Comparison of ENCODE assay signal across 1 cellular context in the genomic region with DNA sequence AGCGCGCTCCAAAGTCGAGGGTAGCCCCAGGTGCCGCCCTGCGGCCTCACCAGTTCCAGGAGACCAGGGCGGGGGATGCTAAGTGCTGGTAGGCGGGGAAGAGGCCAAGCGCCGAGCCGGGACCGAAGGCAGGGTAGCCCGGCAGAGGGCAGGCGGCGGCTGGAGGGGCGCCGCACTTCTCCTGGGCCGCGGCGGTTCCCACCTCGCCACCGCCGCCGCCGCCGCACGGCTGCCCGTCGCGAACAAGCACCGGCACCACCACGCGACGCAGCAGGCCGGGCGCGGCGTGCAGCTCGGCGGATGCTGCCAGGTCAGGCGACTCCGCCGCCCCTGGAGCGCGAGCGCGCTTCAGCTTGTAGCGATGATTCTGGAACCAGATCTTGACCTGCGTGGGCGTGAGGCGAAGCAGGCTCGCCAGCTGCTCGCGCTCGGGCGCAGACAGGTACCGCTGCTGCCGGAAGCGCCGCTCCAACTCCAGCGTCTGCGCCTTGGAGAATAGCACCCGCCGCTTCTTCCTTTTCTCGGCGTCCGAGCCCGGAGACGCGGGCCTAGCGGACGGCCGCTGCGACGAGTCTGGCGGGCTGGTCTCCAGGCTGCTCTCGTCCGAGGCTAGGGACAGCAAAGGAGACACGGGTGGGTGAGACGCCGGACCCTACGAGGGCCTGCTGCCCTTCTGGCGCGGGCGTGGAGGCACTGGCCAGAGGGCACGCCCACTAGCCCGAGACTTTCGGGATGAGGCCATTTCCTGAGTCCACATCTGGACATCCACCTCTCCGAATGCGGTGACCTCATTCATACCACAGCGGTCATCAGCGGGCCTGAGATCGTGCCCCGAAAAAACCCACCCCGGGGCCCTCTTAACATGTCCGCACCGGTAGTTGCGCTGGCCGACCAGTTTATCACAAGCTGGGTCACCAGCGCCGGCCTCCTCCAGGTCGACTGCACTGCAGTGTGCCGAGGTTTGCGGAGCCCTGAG.
TF ChIP-seq lines count a peak whose summit lies in the region.

No MANE protein-coding gene starts in this region.

TF ChIP-seq in HCT116, 20 proteins besides CTCF, POLR2A, EP300 and RAD21 (continued from another document):
- TF ChIP-seq TCF7L2 (IDR thresholded peaks at IDR 0.05; ENCODE audit: borderline replicate concordance, extremely low read depth, insufficient read depth, insufficient read length) (no peak), CBX3 (IDR thresholded peaks at IDR 0.05; ENCODE audit: low read depth) (no peak)
TF ChIP-seq in HCT116: peak in this region for 0.
